ENCODE assay signal across 29 cellular contexts in the genomic region with DNA sequence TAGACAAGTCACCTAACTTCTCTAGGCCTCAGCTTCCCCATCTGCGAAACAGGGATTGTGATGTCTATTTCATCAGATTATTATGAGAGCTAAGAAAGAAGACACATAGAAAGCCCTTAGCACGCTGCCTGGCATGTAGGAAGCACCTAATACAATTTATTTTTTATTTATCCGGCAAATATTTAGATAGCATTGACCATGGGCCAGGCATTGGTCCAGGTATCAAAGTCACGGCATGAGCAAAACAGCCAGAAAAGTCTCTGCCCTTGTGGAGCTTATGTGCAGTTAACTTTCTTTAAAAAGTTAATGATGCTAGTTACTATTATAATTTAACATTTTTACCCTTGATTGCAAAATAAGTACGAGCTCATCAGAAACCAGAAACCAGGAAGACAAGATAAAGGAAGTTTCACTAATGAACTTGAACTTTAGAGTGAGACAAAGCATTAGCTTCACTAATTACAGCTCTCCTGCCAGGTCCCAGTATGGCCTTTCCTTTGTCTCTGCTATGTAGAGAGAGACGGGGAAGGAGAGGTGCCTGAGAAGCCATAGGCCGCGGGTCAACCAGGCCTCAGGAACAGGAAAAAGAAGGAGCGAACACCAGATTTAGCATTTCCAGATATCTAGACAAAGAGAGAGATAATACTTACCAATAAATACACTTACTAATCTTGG.
"Had no signal": no experiment of that assay in that cellular context is flagged by ENCODE, and none has a peak within 500 bp of the region (broad histone marks: within the 10 kb centered on the region; RNA-seq: fewer than 3 reads in every experiment).

No MANE protein-coding gene starts in this region.

- FAIRE-seq: endometrium, endothelial cell of umbilical vein, frontal cortex had no signal

- H3K36me3 ChIP-seq: ascending aorta, breast epithelium, cardiac muscle cell, colonic mucosa had no signal

- H3K27ac ChIP-seq: ascending aorta, cardiac muscle cell, colonic mucosa, epithelial cell of prostate had no signal

- ATAC-seq: activated CD8-positive, alpha-beta T cell treated with anti-CD3 and anti-CD28 coated beads for 36 hours; activated naive CD4-positive, alpha-beta T cell treated with anti-CD3 and anti-CD28 coated beads, Interleukin-2, amount 50 U/mL, for 72 hours; activated T-cell treated with anti-CD3 and anti-CD28 coated beads, Interleukin-2, amount 50 U/mL, for 4 hours; activated T-helper 17 cell treated with anti-CD3 and anti-CD28 coated beads, Interleukin-2, amount 50 U/mL, for 72 hours; WTC11 had no signal

- H3K4me3 ChIP-seq: ascending aorta, breast epithelium, cardiac muscle cell, colonic mucosa had no signal

- H3K27me3 Mint-ChIP-seq: activated CD8-positive, alpha-beta T cell treated with anti-CD3 and anti-CD28 coated beads for 36 hours; activated T-helper 17 cell treated with anti-CD3 and anti-CD28 coated beads, Interleukin-2, amount 50 U/mL, for 72 hours had no signal

- H3K27me3 ChIP-seq: ascending aorta, breast epithelium, colonic mucosa had no signal

- H3K9me3 Mint-ChIP-seq: activated CD8-positive, alpha-beta T cell treated with anti-CD3 and anti-CD28 coated beads for 36 hours; activated naive CD8-positive, alpha-beta T cell treated with anti-CD3 and anti-CD28 coated beads, Interleukin-2, amount 10 ng/mL, durations not matched to agents 7 days and 5 days; activated T-cell treated with anti-CD3 and anti-CD28 coated beads, Interleukin-2, amount 50 U/mL, for 4 hours had no signal

- DNase-seq: activated CD4-positive, alpha-beta T cell treated with anti-CD3 and anti-CD28 coated beads for 1 hour; activated CD4-positive, alpha-beta T cell treated with anti-CD3 and anti-CD28 coated beads for 4 hours; activated CD4-positive, alpha-beta T cell treated with anti-CD3 and anti-CD28 coated beads, Interleukin-2, amount 50 U/mL, for 1 hour; activated CD4-positive, alpha-beta T cell treated with anti-CD3 and anti-CD28 coated beads, Interleukin-2, amount 50 U/mL, for 48 hours; activated CD8-positive, alpha-beta memory T cell treated with anti-CD3 and anti-CD28 coated beads for 24 hours; activated CD8-positive, alpha-beta T cell treated with anti-CD3 and anti-CD28 coated beads for 36 hours; activated effector memory CD4-positive, alpha-beta T cell treated with Interleukin-2 at 50 U/mL for 16 hours; activated gamma-delta T cell treated with Interleukin-2 at 50 U/mL for 16 hours; activated naive CD4-positive, alpha-beta T cell treated with Interleukin-2 at 50 U/mL for 16 hours; activated naive CD8-positive, alpha-beta T cell treated with anti-CD3 and anti-CD28 coated beads, Interleukin-2, amount 10 ng/mL, durations not matched to agents 7 days and 5 days; activated T-cell treated with anti-CD3 and anti-CD28 coated beads, Interleukin-2, amount 50 U/mL, for 4 hours; central memory CD4-positive, alpha-beta T cell; cerebellar nuclear complex; colonic mucosa; effector CD8-positive, alpha-beta T cell; foreskin fibroblast; head of caudate nucleus; T-helper 2 cell had no signal

- H3K4me1 ChIP-seq: ascending aorta, breast epithelium, colonic mucosa had no signal

- H3K4me3 Mint-ChIP-seq: activated CD8-positive, alpha-beta T cell treated with anti-CD3 and anti-CD28 coated beads for 36 hours; activated naive CD8-positive, alpha-beta T cell treated with anti-CD3 and anti-CD28 coated beads, Interleukin-2, amount 10 ng/mL, durations not matched to agents 7 days and 5 days; activated T-cell treated with anti-CD3 and anti-CD28 coated beads, Interleukin-2, amount 50 U/mL, for 4 hours; activated T-helper 17 cell treated with anti-CD3 and anti-CD28 coated beads, Interleukin-2, amount 50 U/mL, for 72 hours; brain; WTC11 had no signal

- H3K4me1 Mint-ChIP-seq: activated naive CD8-positive, alpha-beta T cell treated with anti-CD3 and anti-CD28 coated beads, Interleukin-2, amount 10 ng/mL, durations not matched to agents 7 days and 5 days; activated T-helper 17 cell treated with anti-CD3 and anti-CD28 coated beads, Interleukin-2, amount 50 U/mL, for 72 hours had no signal

- H3K36me3 Mint-ChIP-seq: activated naive CD4-positive, alpha-beta T cell treated with anti-CD3 and anti-CD28 coated beads, Interleukin-2, amount 50 U/mL, for 72 hours; activated naive CD8-positive, alpha-beta T cell treated with anti-CD3 and anti-CD28 coated beads, Interleukin-2, amount 10 ng/mL, durations not matched to agents 7 days and 5 days; brain; WTC11 had no signal

- H3K27ac Mint-ChIP-seq: activated CD8-positive, alpha-beta T cell treated with anti-CD3 and anti-CD28 coated beads for 36 hours; activated naive CD4-positive, alpha-beta T cell treated with anti-CD3 and anti-CD28 coated beads, Interleukin-2, amount 50 U/mL, for 72 hours; activated naive CD8-positive, alpha-beta T cell treated with anti-CD3 and anti-CD28 coated beads, Interleukin-2, amount 10 ng/mL, durations not matched to agents 7 days and 5 days; activated T-helper 17 cell treated with anti-CD3 and anti-CD28 coated beads, Interleukin-2, amount 50 U/mL, for 72 hours; brain; WTC11 had no signal

- H3K9me3 ChIP-seq: ascending aorta, breast epithelium, colonic mucosa had no signal
